8 cellular contexts compared by ENCODE assay signal in the genomic region with DNA sequence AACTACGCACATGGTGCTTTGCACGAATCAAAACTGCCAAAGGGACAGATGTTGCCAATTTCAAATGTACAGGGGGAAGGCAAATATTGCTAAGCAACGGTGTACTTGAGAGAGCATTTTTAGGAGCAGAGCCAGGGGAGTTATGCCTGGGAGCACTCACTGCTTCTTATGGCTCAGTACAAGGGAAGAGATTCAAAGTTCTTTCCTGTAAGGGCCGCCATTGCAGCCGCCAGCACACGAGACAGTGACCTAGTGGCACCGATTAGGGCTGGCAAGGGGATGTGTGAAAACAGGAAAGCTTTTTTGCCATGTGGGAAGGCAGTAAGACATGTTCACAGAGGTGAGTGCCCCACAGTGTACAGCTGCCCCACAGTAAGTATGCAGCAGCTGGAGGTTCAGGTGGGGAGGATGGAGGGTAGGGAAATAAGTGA.
DNase-seq lines count a peak whose midpoint lies in the region; ATAC-seq lines count a peak whose summit lies in the region.

No MANE protein-coding gene starts in this region.

- peak overlapping the region; percentile 32 for H3K27ac Mint-ChIP-seq in stimulated activated memory B cell treated with anti-CD40 and anti-IgM and Interleukin-4, amounts not matched to agents 10 μg/mL and 1 μg/mL and 100 μg/mL, for 72 hours
- H3K27ac Mint-ChIP-seq in naive thymus-derived CD8-positive, alpha-beta T cell: peak overlapping the region in 2 of 10 donors; percentile 0 to 63

- peaks cover 2% of the 10 kb centered on the region for H3K9me3 Mint-ChIP-seq in stimulated activated memory B cell treated with anti-CD40 and anti-IgM and Interleukin-4, amounts not matched to agents 10 μg/mL and 1 μg/mL and 100 μg/mL, for 72 hours
- H3K9me3 Mint-ChIP-seq in naive thymus-derived CD8-positive, alpha-beta T cell: no peaks in the 10 kb centered on the region

- DNase-seq in NCI-H510A (lab: John Stamatoyannopoulos, UW): peak; percentile 19
- peak; percentile 48 for DNase-seq in fibroblast of peridontal ligament (ENCODE audit: extremely low read depth)
- DNase-seq in naive thymus-derived CD8-positive, alpha-beta T cell: no peak
- no peak for DNase-seq in SIG-M5 treated with dmso at 0.1 percent for 504 hours (lab: John Stamatoyannopoulos, UW; ENCODE audit: unreplicated experiment)
- DNase-seq in NCI-H1930 (lab: John Stamatoyannopoulos, UW): no peak
- no peak for DNase-seq in GOT3 (lab: John Stamatoyannopoulos, UW)

- no peak overlapping the region for H3K4me3 Mint-ChIP-seq in stimulated activated memory B cell treated with anti-CD40 and anti-IgM and Interleukin-4, amounts not matched to agents 10 μg/mL and 1 μg/mL and 100 μg/mL, for 72 hours
- H3K4me3 Mint-ChIP-seq in naive thymus-derived CD8-positive, alpha-beta T cell: no peak overlapping the region

- POLR2A ChIA-PET in naive thymus-derived CD8-positive, alpha-beta T cell (lab: Charles Lee): no interaction called here

- ATAC-seq in HG03354 (IDR thresholded peaks at IDR 0.05; ENCODE audit: poor library complexity, severe bottlenecking, unreplicated experiment): peak; percentile 39
- peak; percentile 40 for ATAC-seq in stimulated activated memory B cell treated with anti-CD40 and anti-IgM and Interleukin-4, amounts not matched to agents 10 μg/mL and 1 μg/mL and 100 μg/mL, for 72 hours
- ATAC-seq in naive thymus-derived CD8-positive, alpha-beta T cell: no peak

- no peaks in the 10 kb centered on the region for H3K27me3 Mint-ChIP-seq in stimulated activated memory B cell treated with anti-CD40 and anti-IgM and Interleukin-4, amounts not matched to agents 10 μg/mL and 1 μg/mL and 100 μg/mL, for 72 hours
- no peaks in the 10 kb centered on the region for H3K27me3 Mint-ChIP-seq in naive thymus-derived CD8-positive, alpha-beta T cell

- H3K36me3 Mint-ChIP-seq in stimulated activated memory B cell treated with anti-CD40 and anti-IgM and Interleukin-4, amounts not matched to agents 10 μg/mL and 1 μg/mL and 100 μg/mL, for 72 hours: peaks cover 7% of the 10 kb centered on the region
- peaks cover 0 to 8% (median 5%) of the 10 kb centered on the region in 3 donors for H3K36me3 Mint-ChIP-seq in naive thymus-derived CD8-positive, alpha-beta T cell

- peaks cover 42% of the 10 kb centered on the region for H3K4me1 Mint-ChIP-seq in stimulated activated memory B cell treated with anti-CD40 and anti-IgM and Interleukin-4, amounts not matched to agents 10 μg/mL and 1 μg/mL and 100 μg/mL, for 72 hours
- peaks cover 21 to 43% (median 30%) of the 10 kb centered on the region in 4 donors for H3K4me1 Mint-ChIP-seq in naive thymus-derived CD8-positive, alpha-beta T cell

Comparison
In these comparisons a context has a peak if more than half of its experiments do, and no peak if none do; other contexts are left out.
1. ATAC-seq: peak in HG03354 (single experiment) and stimulated activated memory B cell treated with anti-CD40 and anti-IgM and Interleukin-4, amounts not matched to agents 10 μg/mL and 1 μg/mL and 100 μg/mL, for 72 hours (single experiment); none in naive thymus-derived CD8-positive, alpha-beta T cell (0 of 2).
2. DNase-seq: peak in NCI-H510A (single experiment) and fibroblast of peridontal ligament (single experiment); none in naive thymus-derived CD8-positive, alpha-beta T cell (0 of 10), SIG-M5 treated with dmso at 0.1 percent for 504 hours (single experiment), NCI-H1930 (0 of 2) and GOT3 (single experiment).